In the genomic region with DNA sequence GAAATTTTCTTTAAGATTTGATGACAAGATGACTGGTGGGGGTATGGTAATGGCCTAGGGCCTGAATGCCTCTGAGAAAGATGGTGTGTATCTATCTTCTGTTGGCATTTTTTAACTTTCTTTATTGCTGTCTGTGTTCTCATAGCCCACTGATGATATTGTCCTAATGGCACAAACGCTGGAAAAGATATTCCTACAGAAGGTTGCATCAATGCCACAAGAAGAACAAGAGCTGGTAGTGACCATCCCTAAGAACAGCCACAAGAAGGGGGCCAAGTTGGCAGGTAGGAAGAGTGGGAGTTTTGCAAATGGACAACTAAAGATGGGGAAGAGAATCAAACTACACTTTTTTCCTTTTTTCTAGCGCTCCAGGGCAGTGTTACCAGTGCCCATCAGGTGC, we compare ENCODE assay signal across 11 cellular contexts. TPM values are rescaled to one million over a fixed set of nuclear protein-coding genes. Genes with fewer than 3 reads are reported as not detected.
DNase-seq lines count a peak whose midpoint lies in the region; TF ChIP-seq lines count a peak whose summit lies in the region.
"Had no signal": no experiment of that assay in that cellular context is flagged by ENCODE, and none has a peak within 500 bp of the region (broad histone marks: within the 10 kb centered on the region; RNA-seq: fewer than 3 reads in every experiment).

No MANE protein-coding gene starts in this region.

- no peak overlapping the region for H3K27ac ChIP-seq in OCI-LY7 (ENCODE audit: low read depth, low read length, poor library complexity, severe bottlenecking)
- H3K27ac ChIP-seq in ectodermal cell (ENCODE audit: insufficient read depth, low read depth, low read length, poor library complexity, severe bottlenecking): no peak overlapping the region

- peaks cover 86% of the 10 kb centered on the region for H3K79me2 ChIP-seq in OCI-LY7 (ENCODE audit: insufficient read depth, low read depth, low read length)

- H3K9me2 ChIP-seq in OCI-LY7 (ENCODE audit: insufficient read depth, low read length): no peaks in the 10 kb centered on the region

- 91 to 96% methylated on average over 2 of the region's 2 CpGs for WGBS in ectodermal cell, 2 experiments

- peak overlapping the region; percentile 90 for H3K4me2 ChIP-seq in OCI-LY7 (ENCODE audit: low read length)

- DNase-seq in Calu3: no peak
- no peak for DNase-seq in OCI-LY7 (ENCODE audit: low spot score)
- no peak for DNase-seq in CD1c-positive myeloid dendritic cell (ENCODE audit: extremely low spot score)
- no peak for DNase-seq in NCI-H187 treated with DMSO at 0.1 percent for 48 hours (lab: John Stamatoyannopoulos, UW)
- DNase-seq in islet precursor cell: no peak

- H3K9me3 ChIP-seq in OCI-LY7 (ENCODE audit: low read length) (no peaks in the 10 kb centered on the region), ectodermal cell (ENCODE audit: control insufficient read depth, low read length) (no peaks in the 10 kb centered on the region), neuron (ENCODE audit: low read length) (no peaks in the 10 kb centered on the region)
- H3K9me3 ChIP-seq: HAP-1 had no signal

- intact Hi-C loops in Calu3 (cut with micrococcal nuclease; ENCODE audit: unreplicated experiment): no loop called here
- intact Hi-C loops in OCI-LY7 (cut with micrococcal nuclease; ENCODE audit: unreplicated experiment): no loop called here

- H3K36me3 ChIP-seq in OCI-LY7 (ENCODE audit: insufficient read depth, low read length): peaks cover 97% of the 10 kb centered on the region
- H3K36me3 ChIP-seq in ectodermal cell (ENCODE audit: control insufficient read depth, insufficient read depth, low read length): peaks cover 70% of the 10 kb centered on the region
- peaks cover 83% of the 10 kb centered on the region for H3K36me3 ChIP-seq in neuron (ENCODE audit: insufficient read depth, low read length)

- peaks cover 100% of the 10 kb centered on the region for H3K36me3 Mint-ChIP-seq in Calu3 (ENCODE audit: insufficient read depth, unreplicated experiment)

- no peaks in the 10 kb centered on the region for H3K27me3 Mint-ChIP-seq in Calu3 (ENCODE audit: unreplicated experiment)

- CTCF ChIA-PET in Calu3 (lab: Charles Lee): interaction anchor here (0.9 to 11.8 kb wide), 2 partner anchors 9 to 23 kb away, joined by 3 to 143 read pairs; a partner anchor contains a TSS
- CTCF ChIA-PET in OCI-LY7 (lab: Charles Lee; ENCODE audit: unreplicated experiment): no interaction called here

- H2AFZ ChIP-seq in OCI-LY7 (ENCODE audit: low read length): no peak overlapping the region
- no peak overlapping the region for H2AFZ ChIP-seq in neuron (ENCODE audit: low read depth, low read length)

- H3K27ac Mint-ChIP-seq in Calu3 (ENCODE audit: unreplicated experiment): peak overlapping the region; percentile 85

- H3K4me3 ChIP-seq in OCI-LY7 (ENCODE audit: low read depth, low read length, poor library complexity, severe bottlenecking) (peak overlapping the region; percentile 93), ectodermal cell (ENCODE audit: insufficient read depth, low read depth, low read length) (peak overlapping the region; percentile 21), neuron (ENCODE audit: low read length) (peak overlapping the region; percentile 66)

- H3K4me3 Mint-ChIP-seq in Calu3 (ENCODE audit: low read depth, unreplicated experiment): peak overlapping the region; percentile 77

- TF ChIP-seq CTCF in Calu3 (IDR thresholded peaks at IDR 0.05; ENCODE audit: unreplicated experiment) (no peak), OCI-LY7 (conservative IDR thresholded peaks at IDR 0.05; ENCODE audit: low read length) (no peak)

- peaks cover 51% of the 10 kb centered on the region for H4K20me1 ChIP-seq in OCI-LY7 (ENCODE audit: insufficient read depth, low read length)

- H3K4me1 ChIP-seq in OCI-LY7 (ENCODE audit: insufficient read depth, low read length, poor library complexity, severe bottlenecking) (peaks cover 33% of the 10 kb centered on the region), ectodermal cell (ENCODE audit: control insufficient read depth, insufficient read depth, low read length) (peaks cover 6% of the 10 kb centered on the region), neuron (ENCODE audit: insufficient read depth, low read length) (peaks cover 24% of the 10 kb centered on the region)

- POLR2A ChIA-PET in OCI-LY7 (lab: Charles Lee): no interaction called here

- BruUV-seq in Calu3 (replicated peaks; lab: Mats Ljungman, UMichigan) (no TSS peak), OCI-LY7 (replicated peaks; lab: Mats Ljungman, UMichigan) (no TSS peak)

- H3K4me1 Mint-ChIP-seq in Calu3 (ENCODE audit: low read depth, unreplicated experiment): peaks cover 50% of the 10 kb centered on the region

- H3K9me3 Mint-ChIP-seq in Calu3 (ENCODE audit: low read depth, unreplicated experiment): no peaks in the 10 kb centered on the region

- no peaks in the 10 kb centered on the region for H3K27me3 ChIP-seq in ectodermal cell (ENCODE audit: control insufficient read depth, insufficient read depth, low read length, poor library complexity, severe bottlenecking)
- no peaks in the 10 kb centered on the region for H3K27me3 ChIP-seq in neuron (ENCODE audit: insufficient read depth, low read length)

RNA-seq across cellular contexts. Expression of a gene that starts 7.5 kb away (rescaled TPM):
- total RNA-seq in Calu3 (2022) (351 and 356 TPM in 2 replicates), OCI-LY7 (2022) (326 and 361 TPM in 2 replicates)
- total RNA-seq in OCI-LY7 (2014; rRNA removed; shearing (Covaris generic)): 236 and 237 TPM in 2 replicates
- polyA plus RNA-seq in ectodermal cell (2013, experiment 1 of 4): 228 TPM
- polyA plus RNA-seq in ectodermal cell (2013, experiment 2 of 4): 232 TPM
- polyA plus RNA-seq in ectodermal cell (2013, experiment 3 of 4): 182 TPM
- 196 TPM for polyA plus RNA-seq in ectodermal cell (2013, experiment 4 of 4)

RNA-seq across cellular contexts. Expression of a gene that starts 23.0 kb away (rescaled TPM):
- total RNA-seq in Calu3 (2022) (98.0 and 104 TPM in 2 replicates), OCI-LY7 (2022) (140 TPM in 2 replicates)
- total RNA-seq in OCI-LY7 (2014; rRNA removed; shearing (Covaris generic)): 175 and 207 TPM in 2 replicates
- 13.5 TPM for polyA plus RNA-seq in ectodermal cell (2013, experiment 1 of 4)
- polyA plus RNA-seq in ectodermal cell (2013, experiment 2 of 4): 11.5 TPM
- polyA plus RNA-seq in ectodermal cell (2013, experiment 3 of 4): 9.0 TPM
- 8.0 TPM for polyA plus RNA-seq in ectodermal cell (2013, experiment 4 of 4)

RNA-seq across cellular contexts. Expression of a gene that starts 33.5 kb away (rescaled TPM):
- total RNA-seq in Calu3 (2022): 1.7 and 4.1 TPM in 2 replicates
- total RNA-seq in OCI-LY7 (2014; rRNA removed; shearing (Covaris generic)): 60.3 and 78.3 TPM in 2 replicates
- 55.0 and 65.4 TPM in 2 replicates for total RNA-seq in OCI-LY7 (2022)
- polyA plus RNA-seq in ectodermal cell (2013, experiment 1 of 4): 14.9 TPM
- 19.6 TPM for polyA plus RNA-seq in ectodermal cell (2013, experiment 2 of 4)
- 12.4 TPM for polyA plus RNA-seq in ectodermal cell (2013, experiment 3 of 4)
- polyA plus RNA-seq in ectodermal cell (2013, experiment 4 of 4): 14.4 TPM
- total RNA-seq: HT1080, lung microvascular endothelial cell, NCI-H460 had no signal

RNA-seq across cellular contexts. Expression of a gene that starts 35.1 kb away (rescaled TPM):
- total RNA-seq in Calu3 (2022) (32.4 and 35.9 TPM in 2 replicates), OCI-LY7 (2022) (77.0 and 78.5 TPM in 2 replicates)
- total RNA-seq in OCI-LY7 (2014; rRNA removed; shearing (Covaris generic)): 85.1 and 98.0 TPM in 2 replicates
- polyA plus RNA-seq in ectodermal cell (2013, experiment 1 of 4): 1.9 TPM
- polyA plus RNA-seq in ectodermal cell (2013, experiment 2 of 4): 3.1 TPM
- polyA plus RNA-seq in ectodermal cell (2013, experiment 3 of 4): 1.6 TPM
- polyA plus RNA-seq in ectodermal cell (2013, experiment 4 of 4): 2.0 TPM
- total RNA-seq: lung microvascular endothelial cell, NCI-H460 had no signal

Comparison
In these comparisons a context has a peak if more than half of its experiments do, and no peak if none do; other contexts are left out.
1. H3K4me3 ChIP-seq: peak in every context shown above with its lines; median percentile 93 in OCI-LY7; 66 in neuron; 21 in ectodermal cell.
2. RNA of a gene that starts 33.5 kb away (total RNA-seq): 55.0 to 78.3 TPM in OCI-LY7; 1.7 to 4.1 TPM in Calu3; every median in the first group is over 10 times any median in the second.